Comparison of ENCODE assay signal across 20 cellular contexts in the genomic region with DNA sequence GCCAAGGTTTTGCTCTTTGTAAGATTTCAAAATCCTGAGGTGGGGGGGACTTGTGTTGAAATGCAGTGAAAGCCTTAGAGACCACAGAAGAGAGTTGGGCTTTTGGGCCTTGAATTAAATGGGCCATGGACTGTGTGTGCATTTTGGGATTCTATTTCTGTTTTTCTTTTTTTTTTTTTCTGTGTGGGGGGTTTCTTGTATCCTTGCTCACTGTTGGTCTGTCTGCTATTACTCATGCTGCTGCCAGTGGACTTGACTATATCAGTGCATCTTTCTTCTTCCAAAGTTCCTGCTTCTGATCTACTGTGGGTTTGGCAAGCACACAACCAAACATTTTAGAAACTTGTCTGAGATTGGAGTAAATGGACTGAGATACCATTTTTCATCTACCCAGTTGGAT.
DNase-seq lines count a peak whose midpoint lies in the region; ATAC-seq and TF ChIP-seq lines count a peak whose summit lies in the region.
"Had no signal": no experiment of that assay in that cellular context is flagged by ENCODE, and none has a peak within 500 bp of the region (broad histone marks: within the 10 kb centered on the region; RNA-seq: fewer than 3 reads in every experiment).

No MANE protein-coding gene starts in this region.

- intact Hi-C loops in Caco-2 (cut with micrococcal nuclease; ENCODE audit: unreplicated experiment) (no loop called here), dorsolateral prefrontal cortex (cut with DNase I) (no loop called here)

- no peaks in the 10 kb centered on the region for H3K9me2 ChIP-seq in GM23248 (ENCODE audit: insufficient read depth)

- H3K27ac Mint-ChIP-seq in T-helper 17 cell = no peak overlapping the region
- no peak overlapping the region for H3K27ac Mint-ChIP-seq in Caco-2 (ENCODE audit: unreplicated experiment)
- H3K27ac Mint-ChIP-seq: CD8-positive, alpha-beta memory T cell had no signal

- H3K4me2 ChIP-seq in GM23248 (ENCODE audit: unreplicated experiment) = no peak overlapping the region

- H3K9me3 Mint-ChIP-seq in Caco-2 (ENCODE audit: unreplicated experiment) = no peaks in the 10 kb centered on the region
- H3K9me3 Mint-ChIP-seq: CD8-positive, alpha-beta memory T cell had no signal

- H3K27ac ChIP-seq in GM23248 (no peak overlapping the region), dorsolateral prefrontal cortex (no peak overlapping the region)

- no peaks in the 10 kb centered on the region for H3K27me3 Mint-ChIP-seq in T-helper 17 cell
- H3K27me3 Mint-ChIP-seq in Caco-2 (ENCODE audit: insufficient read depth, unreplicated experiment) = no peaks in the 10 kb centered on the region
- H3K27me3 Mint-ChIP-seq: CD8-positive, alpha-beta memory T cell had no signal

- H3F3A ChIP-seq in GM23248 (ENCODE audit: insufficient read depth) = peaks cover 6% of the 10 kb centered on the region; the same call in 1 of the 2 replicates

- H3K36me3 Mint-ChIP-seq in T-helper 17 cell (ENCODE audit: low read depth) = peaks cover 4% of the 10 kb centered on the region
- peaks cover 14% of the 10 kb centered on the region for H3K36me3 Mint-ChIP-seq in Caco-2 (ENCODE audit: insufficient read depth, unreplicated experiment)

- CTCF ChIA-PET in Caco-2 (lab: Charles Lee) = no interaction called here

- no peak for ATAC-seq in T-helper 17 cell
- ATAC-seq: HepG2 had no signal

- POLR2A ChIA-PET in Caco-2 (lab: Charles Lee) = no interaction called here

- no TSS peak for BruUV-seq in Caco-2 (replicated peaks; lab: Mats Ljungman, UMichigan)

- in situ Hi-C loops in GM23248 (cut with MboI) = no loop called here

- H3K4me1 ChIP-seq in GM23248 (ENCODE audit: insufficient read depth) = peaks cover 12% of the 10 kb centered on the region
- no peaks in the 10 kb centered on the region for H3K4me1 ChIP-seq in Caco-2

- no peak overlapping the region for H3K4me3 Mint-ChIP-seq in T-helper 17 cell
- H3K4me3 Mint-ChIP-seq in Caco-2 (ENCODE audit: unreplicated experiment) = no peak overlapping the region
- H3K4me3 Mint-ChIP-seq: CD8-positive, alpha-beta memory T cell had no signal

- H3K79me2 ChIP-seq in GM23248 (ENCODE audit: insufficient read depth) = no peaks in the 10 kb centered on the region

- H3K4me1 Mint-ChIP-seq in T-helper 17 cell (no peaks in the 10 kb centered on the region), Caco-2 (ENCODE audit: low read depth, unreplicated experiment) (no peaks in the 10 kb centered on the region)
- H3K4me1 Mint-ChIP-seq: CD8-positive, alpha-beta memory T cell had no signal

- no peak for TF ChIP-seq CTCF in AG09309 (IDR thresholded peaks at IDR 0.05; ENCODE audit: control insufficient read depth, insufficient read depth, low read depth, low read length, missing control alignments)
- no peak for TF ChIP-seq CTCF in fibroblast of the aortic adventitia (IDR thresholded peaks at IDR 0.05; ENCODE audit: insufficient read depth, low read length)
- TF ChIP-seq CTCF in Caco-2 (IDR thresholded peaks at IDR 0.05; ENCODE audit: insufficient read depth in 1 of 2, low read depth in 1 of 2, low read length in 1 of 2, severe bottlenecking in 1 of 2, unreplicated experiment in 1 of 2) = no peak
- TF ChIP-seq CTCF in dorsolateral prefrontal cortex (IDR thresholded peaks at IDR 0.05 in 54 of 56, conservative IDR thresholded peaks at IDR 0.05 in 2 of 56; ENCODE audit: low read depth in 1 of 56, partially characterized antibody in 56 of 56) = no peak

- H3K9ac ChIP-seq in GM23248 = no peak overlapping the region

- no peaks in the 10 kb centered on the region for H3K27me3 ChIP-seq in GM23248 (replicated peaks; ENCODE audit: insufficient read depth)
- no peaks in the 10 kb centered on the region for H3K27me3 ChIP-seq in Caco-2 (replicated peaks; ENCODE audit: control insufficient read depth, insufficient read depth, low read length)
- H3K27me3 ChIP-seq in dorsolateral prefrontal cortex = no peaks in the 10 kb centered on the region

- H4K20me1 ChIP-seq in GM23248 (ENCODE audit: insufficient read depth) = no peaks in the 10 kb centered on the region

- DNase-seq in AG09309 (ENCODE audit: low read depth) (peak; percentile 32), GM23248 (peak; percentile 25), amniotic epithelial cell (ENCODE audit: low read depth) (peak; percentile 11), fibroblast of the aortic adventitia (ENCODE audit: low read depth) (peak; percentile 70), T-helper 17 cell (no peak), Caco-2 (no peak), dorsolateral prefrontal cortex (no peak), cortex of kidney (lab: John Stamatoyannopoulos, UW) (no peak)
- DNase-seq: C1 segment of cervical spinal cord; CD8-positive, alpha-beta memory T cell; DMS79; KBM-7; NCI-H1417; NCI-H2029; NCI-H2171; NCI-H446; NCI-H69; NK-92 treated with Interleukin-12 subunit alpha and Interleukin-12 subunit beta, amount 100 ng/mL, for 24 hours; SIG-M5 had no signal

- H3K9me3 ChIP-seq in GM23248 (ENCODE audit: low read depth) (no peaks in the 10 kb centered on the region), T-helper 17 cell (ENCODE audit: control insufficient read depth, low read length, poor library complexity, severe bottlenecking) (no peaks in the 10 kb centered on the region), Caco-2 (no peaks in the 10 kb centered on the region)

- no peak overlapping the region for H2AFZ ChIP-seq in GM23248

- H3K4me3 ChIP-seq in AG09309 (ENCODE audit: control insufficient read depth, low read depth, low read length) = no peak overlapping the region
- H3K4me3 ChIP-seq in GM23248 = no peak overlapping the region
- no peak overlapping the region for H3K4me3 ChIP-seq in fibroblast of the aortic adventitia (ENCODE audit: low read depth, low read length)
- H3K4me3 ChIP-seq in Caco-2 (ENCODE audit: low read depth, low read length) = no peak overlapping the region
- H3K4me3 ChIP-seq in dorsolateral prefrontal cortex = no peak overlapping the region

- no peaks in the 10 kb centered on the region for H3K36me3 ChIP-seq in GM23248 (ENCODE audit: low read depth)
- no peaks in the 10 kb centered on the region for H3K36me3 ChIP-seq in Caco-2 (ENCODE audit: control insufficient read depth, insufficient read depth, low read length)

Comparison
In these comparisons a context has a peak if more than half of its experiments do, and no peak if none do; other contexts are left out.
1. DNase-seq: peak in AG09309 (single experiment), GM23248 (single experiment), amniotic epithelial cell (single experiment) and fibroblast of the aortic adventitia (single experiment); none in T-helper 17 cell (0 of 3), Caco-2 (0 of 2), dorsolateral prefrontal cortex (0 of 10) and cortex of kidney (single experiment).